8 cellular contexts compared by ENCODE assay signal in genomic region chrX:37571426-37572111, GRCh38. TPM values are rescaled to one million over a fixed set of nuclear protein-coding genes. Genes with fewer than 3 reads are reported as not detected.
A peak's percentile ranks its signal among the peaks of the same experiment; 100 is the strongest.
DNase-seq lines count a peak whose midpoint lies in the region; ATAC-seq and TF ChIP-seq lines count a peak whose summit lies in the region.
"Not testable (repeated sequence)": the region's sequence is repeated elsewhere in the genome, so short reads cannot be mapped to it uniquely, and the experiment has no call there.

Gene LANCL3, plus strand, starts transcription at chrX:37571661. Its CDS starts 210 bp downstream, at chrX:37571871.

- peak; percentile 30 to 52 for ATAC-seq in activated T-cell treated with anti-CD3 and anti-CD28 coated beads, Interleukin-2, amount 50 U/mL, for 4 hours
- ATAC-seq in stimulated activated naive CD8-positive, alpha-beta T cell treated with anti-CD3 and anti-CD28 coated beads, Interleukin-15, amount 100 ng/mL, for 72 hours = peak; percentile 20

- H3K27ac Mint-ChIP-seq in neural crest cell (ENCODE audit: unreplicated experiment); stimulated activated naive CD8-positive, alpha-beta T cell treated with anti-CD3 and anti-CD28 coated beads, Interleukin-15, amount 100 ng/mL, for 72 hours: not testable (repeated sequence)

- peaks cover 14% of the 10 kb centered on the region; the same call in 1 of the 2 replicates for H3K27me3 ChIP-seq in HUES48 (ENCODE audit: control insufficient read depth, insufficient read depth, low read length)
- H3K27me3 ChIP-seq in colonic mucosa; iPS-15b (ENCODE audit: control insufficient read depth, insufficient read depth, low read length): not testable (repeated sequence)

- H3K27ac ChIP-seq in HUES48 (ENCODE audit: low read depth, low read length); colonic mucosa: not testable (repeated sequence)

- not testable (repeated sequence) for H3K36me3 Mint-ChIP-seq in activated T-cell treated with anti-CD3 and anti-CD28 coated beads, Interleukin-2, amount 50 U/mL, for 4 hours (ENCODE audit: insufficient read depth); neural crest cell (ENCODE audit: low read depth)

- not testable (repeated sequence) for H3K9me3 Mint-ChIP-seq in activated T-cell treated with anti-CD3 and anti-CD28 coated beads, Interleukin-2, amount 50 U/mL, for 4 hours; neural crest cell; stimulated activated naive CD8-positive, alpha-beta T cell treated with anti-CD3 and anti-CD28 coated beads, Interleukin-15, amount 100 ng/mL, for 72 hours

- H3K4me3 ChIP-seq in HUES48 (ENCODE audit: low read depth, low read length) (peak within 1 kb of the TSS; percentile 43), colonic mucosa (peak within 1 kb of the TSS; percentile 32), iPS-15b (ENCODE audit: low read depth, low read length) (peak within 1 kb of the TSS; percentile 30)

- DNase-seq in D341Med (ENCODE audit: low spot score) (peak; percentile 22), RPMI7951 (ENCODE audit: low read depth) (peak; percentile 0), colonic mucosa (peak; percentile 59)
- DNase-seq in activated T-cell treated with anti-CD3 and anti-CD28 coated beads, Interleukin-2, amount 50 U/mL, for 4 hours; neural crest cell (ENCODE audit: low read depth, low spot score); stimulated activated naive CD8-positive, alpha-beta T cell treated with anti-CD3 and anti-CD28 coated beads, Interleukin-15, amount 100 ng/mL, for 72 hours: not testable (repeated sequence)

- peaks cover 12% of the 10 kb centered on the region for H3K27me3 Mint-ChIP-seq in activated T-cell treated with anti-CD3 and anti-CD28 coated beads, Interleukin-2, amount 50 U/mL, for 4 hours (ENCODE audit: low read depth)
- peaks cover 49% of the 10 kb centered on the region for H3K27me3 Mint-ChIP-seq in neural crest cell (ENCODE audit: low read depth)
- H3K27me3 Mint-ChIP-seq in stimulated activated naive CD8-positive, alpha-beta T cell treated with anti-CD3 and anti-CD28 coated beads, Interleukin-15, amount 100 ng/mL, for 72 hours = peaks cover 30% of the 10 kb centered on the region

- intact Hi-C loops in colonic mucosa (cut with DNase I) = not testable (repeated sequence)

- not testable (repeated sequence) for H3K9me3 ChIP-seq in HUES48 (ENCODE audit: control insufficient read depth, insufficient read depth, low read length); colonic mucosa; iPS-15b (ENCODE audit: control insufficient read depth, insufficient read depth, low read length)

- not testable (repeated sequence) for TF ChIP-seq CTCF in colonic mucosa (IDR thresholded peaks at IDR 0.05); neural crest cell (conservative IDR thresholded peaks at IDR 0.05)

- not testable (repeated sequence) for H3K4me1 ChIP-seq in HUES48 (ENCODE audit: control insufficient read depth, insufficient read depth, low read length); colonic mucosa; iPS-15b (ENCODE audit: control insufficient read depth, insufficient read depth, low read length)

- peak within 1 kb of the TSS; percentile 64 for H3K4me3 Mint-ChIP-seq in activated T-cell treated with anti-CD3 and anti-CD28 coated beads, Interleukin-2, amount 50 U/mL, for 4 hours
- H3K4me3 Mint-ChIP-seq in neural crest cell = peak within 1 kb of the TSS; percentile 73
- peak within 1 kb of the TSS; percentile 65 to 83 for H3K4me3 Mint-ChIP-seq in stimulated activated naive CD8-positive, alpha-beta T cell treated with anti-CD3 and anti-CD28 coated beads, Interleukin-15, amount 100 ng/mL, for 72 hours

- not testable (repeated sequence) for H3K9ac ChIP-seq in HUES48 (ENCODE audit: low read depth, low read length); iPS-15b (ENCODE audit: low read depth, low read length)
- H3K9ac ChIP-seq in colonic mucosa (ENCODE audit: low read depth in 2 of 2, low read length in 2 of 2) = peak within 1 kb of the TSS in 1 of 2 donors; percentile 43

- not testable (repeated sequence) for H3K36me3 ChIP-seq in HUES48 (ENCODE audit: control insufficient read depth, insufficient read depth, low read length); colonic mucosa; iPS-15b (ENCODE audit: control insufficient read depth, insufficient read depth, low read length)

- not testable (repeated sequence) for H3K4me1 Mint-ChIP-seq in activated T-cell treated with anti-CD3 and anti-CD28 coated beads, Interleukin-2, amount 50 U/mL, for 4 hours (ENCODE audit: low read depth); neural crest cell; stimulated activated naive CD8-positive, alpha-beta T cell treated with anti-CD3 and anti-CD28 coated beads, Interleukin-15, amount 100 ng/mL, for 72 hours

RNA-seq across cellular contexts. Expression of gene LANCL3, which starts in this region (rescaled TPM):
- 0.72 and 1.1 TPM in 2 replicates for total RNA-seq in RPMI7951 (2014; rRNA removed; shearing (Covaris generic))
- total RNA-seq in activated T-cell treated with anti-CD3 and anti-CD28 coated beads, Interleukin-2, amount 50 U/mL, for 4 hours = under 1 TPM; 0.05 to 0.08 (median 0.05) TPM
- 1 to 10 TPM; 1.9 to 3.5 TPM for total RNA-seq in colonic mucosa
- total RNA-seq in neural crest cell = 0.05 and 0.07 TPM in 2 replicates

Comparison
In these comparisons a context has a peak if more than half of its experiments do, and no peak if none do; other contexts are left out.
1. Peak in ATAC-seq in activated T-cell treated with anti-CD3 and anti-CD28 coated beads, Interleukin-2, amount 50 U/mL, for 4 hours; RNA of the gene not detected or under 1 TPM.